Comparison of ENCODE assay signal across 10 cellular contexts in genomic region chr13:31824705-31825512, GRCh38.
DNase-seq lines count a peak whose midpoint lies in the region; ATAC-seq and TF ChIP-seq lines count a peak whose summit lies in the region.
"Had no signal": no experiment of that assay in that cellular context is flagged by ENCODE, and none has a peak within 500 bp of the region (broad histone marks: within the 10 kb centered on the region; RNA-seq: fewer than 3 reads in every experiment).

No MANE protein-coding gene starts in this region.

- H3K27ac Mint-ChIP-seq in CD8-positive, alpha-beta memory T cell = peak overlapping the region in 1 of 8 donors; percentile 50
- H3K27ac Mint-ChIP-seq: activated CD8-positive, alpha-beta memory T cell treated with anti-CD3 and anti-CD28 coated beads, Interleukin-2, amount 10 ng/mL, durations not matched to agents 7 days and 5 days; IgD-negative memory B cell had no signal

- TF ChIP-seq CTCF in AG10803 (conservative IDR thresholded peaks at IDR 0.05; ENCODE audit: low read length) (peak; percentile 54), heart left ventricle (IDR thresholded peaks at IDR 0.05) (peak; percentile 10 to 64 (median 46)), gastroesophageal sphincter (IDR thresholded peaks at IDR 0.05) (no peak)

- TF ChIP-seq EP300 in gastroesophageal sphincter (IDR thresholded peaks at IDR 0.05) = no peak

- H3K27ac ChIP-seq in heart left ventricle = no peak overlapping the region
- H3K27ac ChIP-seq in CD8-positive, alpha-beta memory T cell (ENCODE audit: low read depth, low read length) = no peak overlapping the region
- no peak overlapping the region for H3K27ac ChIP-seq in gastroesophageal sphincter

- H3K4me1 Mint-ChIP-seq in CD8-positive, alpha-beta memory T cell = peaks cover 0 to 4% (median 3%) of the 10 kb centered on the region in 3 donors
- H3K4me1 Mint-ChIP-seq: activated CD8-positive, alpha-beta memory T cell treated with anti-CD3 and anti-CD28 coated beads, Interleukin-2, amount 10 ng/mL, durations not matched to agents 7 days and 5 days; IgD-negative memory B cell had no signal

- peaks cover 0 to 6% (median 0%) of the 10 kb centered on the region in 12 donors for H3K4me1 ChIP-seq in heart left ventricle
- H3K4me1 ChIP-seq in CD8-positive, alpha-beta memory T cell (ENCODE audit: insufficient read depth, low read length) = no peaks in the 10 kb centered on the region
- no peaks in the 10 kb centered on the region for H3K4me1 ChIP-seq in gastroesophageal sphincter

- TF ChIP-seq POLR2A in heart left ventricle (IDR thresholded peaks at IDR 0.05) (no peak), gastroesophageal sphincter (IDR thresholded peaks at IDR 0.05) (no peak)

- no peaks in the 10 kb centered on the region for H3K9me3 Mint-ChIP-seq in CD8-positive, alpha-beta memory T cell
- H3K9me3 Mint-ChIP-seq: IgD-negative memory B cell had no signal

- POLR2A ChIA-PET in CD8-positive, alpha-beta memory T cell (lab: Charles Lee) = no interaction called here

- peak; percentile 71 for DNase-seq in AG10803 (ENCODE audit: low read depth)
- peak; percentile 19 for DNase-seq in RKO (ENCODE audit: low spot score)
- no peak for DNase-seq in heart left ventricle
- DNase-seq in CD8-positive, alpha-beta memory T cell = no peak
- no peak for DNase-seq in HPDE6-E6E7 (ENCODE audit: extremely low spot score)
- DNase-seq: activated CD8-positive, alpha-beta memory T cell treated with anti-CD3 and anti-CD28 coated beads, Interleukin-2, amount 10 ng/mL, durations not matched to agents 7 days and 5 days had no signal

- WGBS in heart left ventricle, 4 donors = 76 to 82% (median 80%) methylated on average over 3 of the region's 3 CpGs
- 92 to 100% methylated on average over 2 of the region's 3 CpGs for WGBS in gastroesophageal sphincter (ENCODE audit: low coverage in 1 of 2), 2 donors

- no peak overlapping the region for H3K4me3 Mint-ChIP-seq in CD8-positive, alpha-beta memory T cell
- H3K4me3 Mint-ChIP-seq: activated CD8-positive, alpha-beta memory T cell treated with anti-CD3 and anti-CD28 coated beads, Interleukin-2, amount 10 ng/mL, durations not matched to agents 7 days and 5 days; IgD-negative memory B cell had no signal

- H3K9me3 ChIP-seq in heart left ventricle (no peaks in the 10 kb centered on the region), gastroesophageal sphincter (no peaks in the 10 kb centered on the region)
- no peaks in the 10 kb centered on the region for H3K9me3 ChIP-seq in CD8-positive, alpha-beta memory T cell (ENCODE audit: low read length)

- no peaks in the 10 kb centered on the region for H3K27me3 ChIP-seq in heart left ventricle
- H3K27me3 ChIP-seq in CD8-positive, alpha-beta memory T cell (ENCODE audit: insufficient read depth, low read length, poor library complexity, severe bottlenecking) = no peaks in the 10 kb centered on the region
- no peaks in the 10 kb centered on the region for H3K27me3 ChIP-seq in gastroesophageal sphincter

- H3K36me3 Mint-ChIP-seq in CD8-positive, alpha-beta memory T cell = no peaks in the 10 kb centered on the region
- H3K36me3 Mint-ChIP-seq: activated CD8-positive, alpha-beta memory T cell treated with anti-CD3 and anti-CD28 coated beads, Interleukin-2, amount 10 ng/mL, durations not matched to agents 7 days and 5 days; IgD-negative memory B cell had no signal

- peaks cover 3 to 4% of the 10 kb centered on the region in 2 donors for H3K27me3 Mint-ChIP-seq in CD8-positive, alpha-beta memory T cell

- ATAC-seq in GM18907 (IDR thresholded peaks at IDR 0.05; ENCODE audit: unreplicated experiment) (peak; percentile 44), heart left ventricle (peak; percentile 39 to 81 (median 74)), HG02588 (IDR thresholded peaks at IDR 0.05; ENCODE audit: unreplicated experiment) (no peak), gastroesophageal sphincter (no peak)
- ATAC-seq: activated CD8-positive, alpha-beta memory T cell treated with anti-CD3 and anti-CD28 coated beads, Interleukin-2, amount 10 ng/mL, durations not matched to agents 7 days and 5 days had no signal

- intact Hi-C loops in heart left ventricle (cut with DNase I) = loop anchor here in 7 of 10 donors (1.0 to 10.0 kb wide), 7 partner anchors 21 to 490 kb away; partner anchors contain the start of genes BRCA2 (in 2 of the 7) and ZAR1L (in 2 of the 7)

- no peaks in the 10 kb centered on the region for H3K36me3 ChIP-seq in heart left ventricle
- H3K36me3 ChIP-seq in CD8-positive, alpha-beta memory T cell (ENCODE audit: insufficient read depth, low read length) = no peaks in the 10 kb centered on the region
- H3K36me3 ChIP-seq in gastroesophageal sphincter = no peaks in the 10 kb centered on the region

- CTCF ChIA-PET in CD8-positive, alpha-beta memory T cell (lab: Charles Lee) = no interaction called here

- H3K4me3 ChIP-seq in AG10803 (ENCODE audit: low read length) (no peak overlapping the region), heart left ventricle (no peak overlapping the region), gastroesophageal sphincter (no peak overlapping the region)
- H3K4me3 ChIP-seq in CD8-positive, alpha-beta memory T cell (ENCODE audit: low read length) = no peak overlapping the region

Comparison
In these comparisons a context has a peak if more than half of its experiments do, and no peak if none do; other contexts are left out.
1. DNase-seq: peak in AG10803 (single experiment) and RKO (single experiment); none in heart left ventricle (0 of 5), CD8-positive, alpha-beta memory T cell (0 of 5) and HPDE6-E6E7 (single experiment).
2. CTCF ChIP-seq: peak in AG10803 (single experiment) and heart left ventricle (12 of 12); none in gastroesophageal sphincter (0 of 4).
3. ATAC-seq: peak in GM18907 (single experiment) and heart left ventricle (4 of 4); none in HG02588 (single experiment) and gastroesophageal sphincter (single experiment).